In genomic region chr3:53194218-53195065, GRCh38 we compare ENCODE assay signal across 12 cellular contexts. TPM values are rescaled to one million over a fixed set of nuclear protein-coding genes. Genes with fewer than 3 reads are reported as not detected.
DNase-seq lines count a peak whose midpoint lies in the region; ATAC-seq, FAIRE-seq and TF ChIP-seq lines count a peak whose summit lies in the region.
"Had no signal": no experiment of that assay in that cellular context is flagged by ENCODE, and none has a peak within 500 bp of the region (broad histone marks: within the 10 kb centered on the region; RNA-seq: fewer than 3 reads in every experiment).

No MANE protein-coding gene starts in this region.

- dilution Hi-C loops in endothelial cell of umbilical vein (cut with MboI; ENCODE audit: extremely low pct_ligation_motif_present, low sequenced_read_pairs): no loop called here

- DNase-seq in CD14-positive monocyte (ENCODE audit: low spot score): no peak
- peak; percentile 65 for DNase-seq in NCI-H2029 (lab: John Stamatoyannopoulos, UW)
- peak; percentile 39 for DNase-seq in endothelial cell of umbilical vein (ENCODE audit: low read depth, low spot score)
- no peak for DNase-seq in T-helper 2 cell
- DNase-seq in activated CD4-positive, alpha-beta T cell treated with anti-CD3 and anti-CD28 coated beads, Interleukin-2, amount 10 ng/mL, durations not matched to agents 24 days and 14 days: no peak
- no peak for DNase-seq in activated naive CD4-positive, alpha-beta T cell treated with Interleukin-2 at 50 U/mL for 16 hours
- DNase-seq: colonic mucosa; stimulated activated naive CD4-positive, alpha-beta T cell treated with Interleukin-2 at 50 U/mL for 16 hours had no signal

- no peak overlapping the region for H3K4me3 Mint-ChIP-seq in CD14-positive monocyte
- no peak overlapping the region for H3K4me3 Mint-ChIP-seq in activated CD4-positive, alpha-beta T cell treated with anti-CD3 and anti-CD28 coated beads, Interleukin-2, amount 10 ng/mL, durations not matched to agents 24 days and 14 days
- H3K4me3 Mint-ChIP-seq: neural crest cell had no signal

- H3K27ac ChIP-seq in endothelial cell of umbilical vein (ENCODE audit: insufficient read depth, low read depth, low read length) (no peak overlapping the region), muscle layer of duodenum (ENCODE audit: low read length) (peak overlapping the region; percentile 65)
- H3K27ac ChIP-seq: colonic mucosa had no signal

- ATAC-seq in GM21528 (IDR thresholded peaks at IDR 0.05; ENCODE audit: low FRiP score, unreplicated experiment): no peak

- no peaks in the 10 kb centered on the region for H4K20me1 ChIP-seq in endothelial cell of umbilical vein (replicated peaks; ENCODE audit: control insufficient read depth, extremely low read depth, insufficient read depth, low read length)

- H3K27me3 ChIP-seq in endothelial cell of umbilical vein (ENCODE audit: control insufficient read depth in 2 of 2, insufficient read depth in 2 of 2, low read length in 2 of 2): no peaks in the 10 kb centered on the region
- no peaks in the 10 kb centered on the region for H3K27me3 ChIP-seq in muscle layer of duodenum (ENCODE audit: low read depth, low read length)
- H3K27me3 ChIP-seq: colonic mucosa had no signal

- TF ChIP-seq POLR2A in endothelial cell of umbilical vein (IDR thresholded peaks at IDR 0.05; ENCODE audit: low read depth, low read length): no peak

- FAIRE-seq in endothelial cell of umbilical vein (lab: Jason Lieb, UNC): peak; percentile 69
- FAIRE-seq: G401.6 had no signal

- no peak overlapping the region for H3K4me3 ChIP-seq in endothelial cell of umbilical vein (replicated peaks in 1 of 3; ENCODE audit: insufficient read depth in 1 of 3, low read depth in 1 of 3, low read length in 3 of 3)
- H3K4me3 ChIP-seq in muscle layer of duodenum (ENCODE audit: low read depth in 1 of 2, low read length in 2 of 2): no peak overlapping the region
- H3K4me3 ChIP-seq: colonic mucosa had no signal

- H2AFZ ChIP-seq in endothelial cell of umbilical vein (ENCODE audit: low read depth, low read length): no peak overlapping the region

- H3K4me1 ChIP-seq in endothelial cell of umbilical vein (ENCODE audit: control insufficient read depth, extremely low read depth, insufficient read depth, low read length) (peaks cover 11% of the 10 kb centered on the region), muscle layer of duodenum (ENCODE audit: control insufficient read depth in 1 of 2, insufficient read depth in 2 of 2, low read length in 2 of 2) (peaks cover 0 to 33% of the 10 kb centered on the region in 2 donors)
- H3K4me1 ChIP-seq: colonic mucosa had no signal

- BruUV-seq in endothelial cell of umbilical vein (replicated peaks; lab: Mats Ljungman, UMichigan): no TSS peak

- intact Hi-C loops in CD14-positive monocyte (cut with micrococcal nuclease) (loop anchor here (1.0 to 5.0 kb wide), 3 partner anchors 62 to 82 kb away; partner anchors contain the start of gene RFT1 (in 2 of the 2)), endothelial cell of umbilical vein (cut with micrococcal nuclease) (loop anchor here (2.0 kb wide), 1 partner anchor 34 kb away; the partner anchor contains the start of gene PRKCD)
- intact Hi-C loops in activated CD4-positive, alpha-beta T cell treated with anti-CD3 and anti-CD28 coated beads, Interleukin-2, amount 10 ng/mL, durations not matched to agents 24 days and 14 days (cut with micrococcal nuclease): no loop called here

- no peaks in the 10 kb centered on the region for H3K79me2 ChIP-seq in endothelial cell of umbilical vein (ENCODE audit: control insufficient read depth, insufficient read depth, low read length)

- H3K36me3 ChIP-seq in endothelial cell of umbilical vein (ENCODE audit: control insufficient read depth in 2 of 2, extremely low read depth in 1 of 2, insufficient read depth in 2 of 2, low read length in 2 of 2): no peaks in the 10 kb centered on the region
- peaks cover 10 to 18% of the 10 kb centered on the region in 2 donors for H3K36me3 ChIP-seq in muscle layer of duodenum (ENCODE audit: control insufficient read depth in 1 of 2, insufficient read depth in 2 of 2, low read length in 2 of 2)
- H3K36me3 ChIP-seq: colonic mucosa had no signal

- CTCF ChIA-PET in endothelial cell of umbilical vein (lab: Charles Lee): interaction anchor here (0.9 to 8.2 kb wide), 9 partner anchors 10 to 85 kb away, joined by 3 to 199 read pairs (median 17); partner anchors contain the start of gene PRKCD

- peaks cover 0 to 3% (median 3%) of the 10 kb centered on the region in 3 donors for H3K27me3 Mint-ChIP-seq in CD14-positive monocyte (ENCODE audit: low read depth in 3 of 3)
- no peaks in the 10 kb centered on the region for H3K27me3 Mint-ChIP-seq in activated CD4-positive, alpha-beta T cell treated with anti-CD3 and anti-CD28 coated beads, Interleukin-2, amount 10 ng/mL, durations not matched to agents 24 days and 14 days

- TF ChIP-seq CTCF in CD14-positive monocyte (IDR thresholded peaks at IDR 0.05) (no peak), endothelial cell of umbilical vein (IDR thresholded peaks at IDR 0.05; ENCODE audit: extremely low read depth in 1 of 2, insufficient read depth in 1 of 2, low read depth in 1 of 2, low read length in 2 of 2) (no peak)

- POLR2A ChIA-PET in endothelial cell of umbilical vein (lab: Charles Lee): no interaction called here

- peaks cover 36 to 43% of the 10 kb centered on the region in 2 donors for H3K36me3 Mint-ChIP-seq in CD14-positive monocyte
- peaks cover 13% of the 10 kb centered on the region for H3K36me3 Mint-ChIP-seq in activated CD4-positive, alpha-beta T cell treated with anti-CD3 and anti-CD28 coated beads, Interleukin-2, amount 10 ng/mL, durations not matched to agents 24 days and 14 days (ENCODE audit: low read depth)

- no peak overlapping the region for H3K4me2 ChIP-seq in endothelial cell of umbilical vein (ENCODE audit: insufficient read depth, low read length)

- H3K9me3 Mint-ChIP-seq in CD14-positive monocyte: no peaks in the 10 kb centered on the region
- H3K9me3 Mint-ChIP-seq in activated CD4-positive, alpha-beta T cell treated with anti-CD3 and anti-CD28 coated beads, Interleukin-2, amount 10 ng/mL, durations not matched to agents 24 days and 14 days: no peaks in the 10 kb centered on the region
- H3K9me3 Mint-ChIP-seq: neural crest cell had no signal

- no peaks in the 10 kb centered on the region for H3K9me1 ChIP-seq in endothelial cell of umbilical vein (replicated peaks; ENCODE audit: control insufficient read depth, extremely low read depth, insufficient read depth, low read length)

- H3K4me1 Mint-ChIP-seq in CD14-positive monocyte: peaks cover 34% of the 10 kb centered on the region
- H3K4me1 Mint-ChIP-seq in activated CD4-positive, alpha-beta T cell treated with anti-CD3 and anti-CD28 coated beads, Interleukin-2, amount 10 ng/mL, durations not matched to agents 24 days and 14 days: peaks cover 6% of the 10 kb centered on the region
- H3K4me1 Mint-ChIP-seq: neural crest cell had no signal

- no peak overlapping the region for H3K9ac ChIP-seq in endothelial cell of umbilical vein (replicated peaks; ENCODE audit: extremely low read depth, insufficient read depth, low read length)

- H3K27ac Mint-ChIP-seq in CD14-positive monocyte: peak overlapping the region in 5 of 7 donors; percentile 42 to 88 (median 78)
- H3K27ac Mint-ChIP-seq in activated CD4-positive, alpha-beta T cell treated with anti-CD3 and anti-CD28 coated beads, Interleukin-2, amount 10 ng/mL, durations not matched to agents 24 days and 14 days: no peak overlapping the region

- H3K9me3 ChIP-seq in endothelial cell of umbilical vein (replicated peaks; ENCODE audit: control insufficient read depth, insufficient read depth, low read length) (no peaks in the 10 kb centered on the region), muscle layer of duodenum (ENCODE audit: control insufficient read depth in 1 of 2, low read length in 2 of 2) (no peaks in the 10 kb centered on the region)
- H3K9me3 ChIP-seq: colonic mucosa had no signal

TF ChIP-seq in endothelial cell of umbilical vein, 7 proteins besides CTCF, POLR2A, EP300 and RAD21:
- TF ChIP-seq EZH2 (IDR thresholded peaks at IDR 0.05; ENCODE audit: borderline replicate concordance, low read depth, low read length, severe bottlenecking) (no peak), MAX (IDR thresholded peaks at IDR 0.05; ENCODE audit: insufficient read depth, insufficient read length) (no peak), POLR2AphosphoS5 (IDR thresholded peaks at IDR 0.05; ENCODE audit: insufficient read depth, low read depth, low read length) (peak; percentile 24), GATA2 (IDR thresholded peaks at IDR 0.05; ENCODE audit: insufficient read depth, insufficient read length, low read depth, low read length) (no peak)

RNA-seq across cellular contexts. Expression of gene PRKCD, which starts 33.4 kb away (rescaled TPM):
- 100 to 1,000 TPM; 123 to 158 TPM for polyA plus RNA-seq in CD14-positive monocyte
- total RNA-seq in endothelial cell of umbilical vein: 15.5 and 17.5 TPM in 2 replicates
- 16.4 and 19.0 TPM in 2 replicates for polyA plus RNA-seq in endothelial cell of umbilical vein
- 18.3 and 20.3 TPM in 2 replicates for polyA plus RNA-seq in endothelial cell of umbilical vein (2011; cell fraction: cytosol; rRNA removed)
- polyA plus RNA-seq in endothelial cell of umbilical vein (2011; cell fraction: nucleus; rRNA removed): 33.3 and 33.5 TPM in 2 replicates
- polyA plus RNA-seq in endothelial cell of umbilical vein (2012): 17.4 and 20.6 TPM in 2 replicates
- 18.7 and 19.7 TPM in 2 replicates for polyA minus RNA-seq in endothelial cell of umbilical vein
- polyA minus RNA-seq in endothelial cell of umbilical vein (2011; cell fraction: cytosol; rRNA and poly(A)+ RNA removed): 12.4 TPM
- 5.4 and 11.8 TPM in 2 replicates for polyA minus RNA-seq in endothelial cell of umbilical vein (2011; cell fraction: nucleus; rRNA and poly(A)+ RNA removed)
- total RNA-seq in activated CD4-positive, alpha-beta T cell treated with anti-CD3 and anti-CD28 coated beads, Interleukin-2, amount 10 ng/mL, durations not matched to agents 24 days and 14 days: 28.1 and 28.8 TPM in 2 replicates

Comparison
In these comparisons a context has a peak if more than half of its experiments do, and no peak if none do; other contexts are left out.
1. DNase-seq: peak in NCI-H2029 (single experiment) and endothelial cell of umbilical vein (single experiment); none in CD14-positive monocyte (single experiment), T-helper 2 cell (0 of 5), activated CD4-positive, alpha-beta T cell treated with anti-CD3 and anti-CD28 coated beads, Interleukin-2, amount 10 ng/mL, durations not matched to agents 24 days and 14 days (single experiment) and activated naive CD4-positive, alpha-beta T cell treated with Interleukin-2 at 50 U/mL for 16 hours (single experiment).